In genomic region chr15:66956672-66957540, GRCh38 we compare ENCODE assay signal across 18 cellular contexts.
DNase-seq lines count a peak whose midpoint lies in the region; ATAC-seq and TF ChIP-seq lines count a peak whose summit lies in the region.
"Had no signal": no experiment of that assay in that cellular context is flagged by ENCODE, and none has a peak within 500 bp of the region (broad histone marks: within the 10 kb centered on the region; RNA-seq: fewer than 3 reads in every experiment).

No MANE protein-coding gene starts in this region.

- intact Hi-C loops in activated CD4-positive, alpha-beta memory T cell treated with anti-CD3 and anti-CD28 coated beads for 36 hours (cut with micrococcal nuclease) = no loop called here

- H3K36me3 Mint-ChIP-seq in activated CD4-positive, alpha-beta memory T cell treated with anti-CD3 and anti-CD28 coated beads for 36 hours = no peaks in the 10 kb centered on the region
- no peaks in the 10 kb centered on the region for H3K36me3 Mint-ChIP-seq in activated CD4-positive, alpha-beta memory T cell treated with anti-CD3 and anti-CD28 coated beads, Interleukin-2, amount 10 ng/mL, durations not matched to agents 7 days and 5 days (ENCODE audit: low read depth)
- H3K36me3 Mint-ChIP-seq: CD14-positive monocyte had no signal

- no peak overlapping the region for H3K4me3 ChIP-seq in RWPE2 (ENCODE audit: severe bottlenecking)
- H3K4me3 ChIP-seq: Peyer's patch had no signal

- H3K4me1 Mint-ChIP-seq in activated CD4-positive, alpha-beta memory T cell treated with anti-CD3 and anti-CD28 coated beads for 36 hours (ENCODE audit: low read depth) = no peaks in the 10 kb centered on the region
- H3K4me1 Mint-ChIP-seq in activated CD4-positive, alpha-beta memory T cell treated with anti-CD3 and anti-CD28 coated beads, Interleukin-2, amount 10 ng/mL, durations not matched to agents 7 days and 5 days = no peaks in the 10 kb centered on the region

- TF ChIP-seq CTCF in RWPE2 (IDR thresholded peaks at IDR 0.05; ENCODE audit: poor library complexity, severe bottlenecking) (no peak), foreskin keratinocyte (conservative IDR thresholded peaks at IDR 0.05) (no peak)

- no peak overlapping the region for H3K4me3 Mint-ChIP-seq in activated CD4-positive, alpha-beta memory T cell treated with anti-CD3 and anti-CD28 coated beads for 36 hours
- no peak overlapping the region for H3K4me3 Mint-ChIP-seq in activated CD4-positive, alpha-beta memory T cell treated with anti-CD3 and anti-CD28 coated beads, Interleukin-2, amount 10 ng/mL, durations not matched to agents 7 days and 5 days

- CTCF ChIA-PET in activated CD4-positive, alpha-beta memory T cell treated with anti-CD3 and anti-CD28 coated beads for 36 hours (lab: Charles Lee) = interaction anchor here (0.6 to 0.9 kb wide), 2 partner anchors 81 to 546 kb away, joined by 3 to 4 read pairs; no protein-coding TSS in a partner anchor
- CTCF ChIA-PET in activated CD4-positive, alpha-beta memory T cell treated with anti-CD3 and anti-CD28 coated beads, Interleukin-2, amount 10 ng/mL, durations not matched to agents 7 days and 5 days (lab: Charles Lee) = no interaction called here

- H3K9me3 Mint-ChIP-seq in activated CD4-positive, alpha-beta memory T cell treated with anti-CD3 and anti-CD28 coated beads for 36 hours = no peaks in the 10 kb centered on the region
- no peaks in the 10 kb centered on the region for H3K9me3 Mint-ChIP-seq in activated CD4-positive, alpha-beta memory T cell treated with anti-CD3 and anti-CD28 coated beads, Interleukin-2, amount 10 ng/mL, durations not matched to agents 7 days and 5 days

- H3K27ac ChIP-seq in RWPE2 (ENCODE audit: poor library complexity, severe bottlenecking) (peak overlapping the region; percentile 72), foreskin keratinocyte (peak overlapping the region; percentile 80)
- H3K27ac ChIP-seq: HL-60, Peyer's patch had no signal

- no peaks in the 10 kb centered on the region for H3K27me3 Mint-ChIP-seq in activated CD4-positive, alpha-beta memory T cell treated with anti-CD3 and anti-CD28 coated beads for 36 hours
- H3K27me3 Mint-ChIP-seq in activated CD4-positive, alpha-beta memory T cell treated with anti-CD3 and anti-CD28 coated beads, Interleukin-2, amount 10 ng/mL, durations not matched to agents 7 days and 5 days = peaks cover 8% of the 10 kb centered on the region

- ATAC-seq in RWPE2 (ENCODE audit: low read depth) (no peak), foreskin keratinocyte (peak; percentile 29)

- H3K27me3 ChIP-seq in RWPE2 (ENCODE audit: insufficient read depth, poor library complexity, severe bottlenecking) (no peaks in the 10 kb centered on the region), foreskin keratinocyte (no peaks in the 10 kb centered on the region)
- H3K27me3 ChIP-seq: Peyer's patch had no signal

- no peak overlapping the region for H3K27ac Mint-ChIP-seq in activated CD4-positive, alpha-beta memory T cell treated with anti-CD3 and anti-CD28 coated beads for 36 hours
- no peak overlapping the region for H3K27ac Mint-ChIP-seq in activated CD4-positive, alpha-beta memory T cell treated with anti-CD3 and anti-CD28 coated beads, Interleukin-2, amount 10 ng/mL, durations not matched to agents 7 days and 5 days

- POLR2A ChIA-PET in activated CD4-positive, alpha-beta memory T cell treated with anti-CD3 and anti-CD28 coated beads for 36 hours (lab: Charles Lee) = no interaction called here
- POLR2A ChIA-PET in activated CD4-positive, alpha-beta memory T cell treated with anti-CD3 and anti-CD28 coated beads, Interleukin-2, amount 10 ng/mL, durations not matched to agents 7 days and 5 days (lab: Charles Lee) = no interaction called here

- H3K4me1 ChIP-seq in RWPE2 (ENCODE audit: insufficient read depth, poor library complexity, severe bottlenecking) (peaks cover 25% of the 10 kb centered on the region), foreskin keratinocyte (peaks cover 31% of the 10 kb centered on the region)
- H3K4me1 ChIP-seq: Peyer's patch had no signal

- peak; percentile 5 for DNase-seq in activated CD4-positive, alpha-beta memory T cell treated with anti-CD3 and anti-CD28 coated beads for 36 hours
- DNase-seq in activated CD4-positive, alpha-beta memory T cell treated with anti-CD3 and anti-CD28 coated beads, Interleukin-2, amount 10 ng/mL, durations not matched to agents 7 days and 5 days = no peak
- DNase-seq in RWPE2 (ENCODE audit: low spot score) = no peak
- peak; percentile 69 to 87 for DNase-seq in foreskin keratinocyte
- no peak for DNase-seq in NK-92 (lab: John Stamatoyannopoulos, UW; ENCODE audit: unreplicated experiment)
- DNase-seq in activated effector memory CD4-positive, alpha-beta T cell treated with Interleukin-2 at 50 U/mL for 16 hours = no peak
- DNase-seq in NCI-H510A treated with DMSO at 0.1 percent for 48 hours (lab: John Stamatoyannopoulos, UW) = no peak
- no peak for DNase-seq in NCI-H2227 (lab: John Stamatoyannopoulos, UW; ENCODE audit: unreplicated experiment)
- DNase-seq: 8988T, Caco-2, Karpas-422, NCI-H1417, NCI-H2029 treated with DMSO at 0.1 percent for 48 hours, NCI-H526, Peyer's patch, SHP77 treated with DMSO at 0.1 percent for 48 hours had no signal

- H3K36me3 ChIP-seq in RWPE2 (ENCODE audit: low read depth) = no peaks in the 10 kb centered on the region
- H3K36me3 ChIP-seq: Peyer's patch had no signal

- H3K9me3 ChIP-seq in RWPE2 (ENCODE audit: severe bottlenecking) = no peaks in the 10 kb centered on the region
- H3K9me3 ChIP-seq: Caco-2, Peyer's patch had no signal

Comparison
In these comparisons a context has a peak if more than half of its experiments do, and no peak if none do; other contexts are left out.
1. DNase-seq: peak in activated CD4-positive, alpha-beta memory T cell treated with anti-CD3 and anti-CD28 coated beads for 36 hours (single experiment) and foreskin keratinocyte (2 of 2); none in activated CD4-positive, alpha-beta memory T cell treated with anti-CD3 and anti-CD28 coated beads, Interleukin-2, amount 10 ng/mL, durations not matched to agents 7 days and 5 days (single experiment), RWPE2 (single experiment), NK-92 (single experiment), activated effector memory CD4-positive, alpha-beta T cell treated with Interleukin-2 at 50 U/mL for 16 hours (single experiment), NCI-H510A treated with DMSO at 0.1 percent for 48 hours (single experiment) and NCI-H2227 (single experiment).